ENCODE assay signal across 1 cellular context in genomic region chr5:51225671-51226419, GRCh38.
TF ChIP-seq lines count a peak whose summit lies in the region.

No MANE protein-coding gene starts in this region.

TF ChIP-seq in GM23338, 12 proteins besides CTCF, POLR2A, EP300 and RAD21 (continued from another document):
- no peak for TF ChIP-seq ZNF462 (CRISPR knock-in tag; IDR thresholded peaks at IDR 0.05)
- TF ChIP-seq ETS1 (IDR thresholded peaks at IDR 0.05) = no peak
- TF ChIP-seq POLR2AphosphoS5 (IDR thresholded peaks at IDR 0.05; ENCODE audit: low read depth) = no peak
- no peak for TF ChIP-seq CREB1 (CRISPR knock-in tag; IDR thresholded peaks at IDR 0.05; ENCODE audit: low read depth)
- no peak for TF ChIP-seq ZNF114 (CRISPR knock-in tag; IDR thresholded peaks at IDR 0.05)
- no peak for TF ChIP-seq EZH2phosphoT487 (IDR thresholded peaks at IDR 0.05; ENCODE audit: unreplicated experiment)
- TF ChIP-seq EZH2 (IDR thresholded peaks at IDR 0.05; ENCODE audit: low read depth, unreplicated experiment) = no peak
- no peak for TF ChIP-seq ZNF331 (CRISPR knock-in tag; IDR thresholded peaks at IDR 0.05; ENCODE audit: low read depth)
